7 cellular contexts compared by ENCODE assay signal in genomic region chrX:69222103-69223090, GRCh38. TPM values are rescaled to one million over a fixed set of nuclear protein-coding genes. Genes with fewer than 3 reads are reported as not detected.
A peak's percentile ranks its signal among the peaks of the same experiment; 100 is the strongest.
DNase-seq lines count a peak whose midpoint lies in the region; TF ChIP-seq lines count a peak whose summit lies in the region.

No MANE protein-coding gene starts in this region.

- CTCF ChIA-PET in PC-9 (lab: Charles Lee): interaction anchor here (0.6 to 1.7 kb wide), 4 partner anchors 128 to 398 kb away, joined by 3 to 7 read pairs (median 4); partner anchors contain the start of gene EFNB1

- no peak overlapping the region for H3K4me2 ChIP-seq in PC-9

- no peak overlapping the region for H3K4me3 ChIP-seq in GM12875 (ENCODE audit: low read depth, low read length)
- H3K4me3 ChIP-seq in HUES48 (ENCODE audit: low read depth, low read length): peak overlapping the region; percentile 37
- no peak overlapping the region for H3K4me3 ChIP-seq in PC-9
- H3K4me3 ChIP-seq in foreskin fibroblast (ENCODE audit: low read depth in 1 of 2, low read length in 2 of 2): no peak overlapping the region
- no peak overlapping the region for H3K4me3 ChIP-seq in neuron (ENCODE audit: low read length)

- DNase-seq in PC-9: peak; percentile 43 to 77
- peak; percentile 29 for DNase-seq in activated T-helper 1 cell treated with anti-CD3 and anti-CD28 coated beads, Interleukin-12 subunit alpha, Interleukin-12 subunit beta, Interleukin-2, Interleukin-4 antibody, amounts not matched to agents 30 ng/mL and 10 ng/mL and 1 ng/mL, durations not matched to agents 14 hours and 24 hours and 36 hours (ENCODE audit: low spot score)
- peak; percentile 29 to 78 for DNase-seq in foreskin fibroblast
- peak; percentile 78 for DNase-seq in superior temporal gyrus (ENCODE audit: extremely low spot score)

- no peaks in the 10 kb centered on the region for H4K20me1 ChIP-seq in PC-9 (ENCODE audit: insufficient read depth)

- H3K27me3 ChIP-seq in HUES48 (ENCODE audit: control insufficient read depth, insufficient read depth, low read length) (peaks cover 29% of the 10 kb centered on the region), PC-9 (ENCODE audit: insufficient read depth, low read depth) (no peaks in the 10 kb centered on the region), neuron (ENCODE audit: insufficient read depth, low read length) (no peaks in the 10 kb centered on the region)

- H3F3A ChIP-seq in PC-9 (ENCODE audit: insufficient read depth, low read depth): no peaks in the 10 kb centered on the region

- H3K27ac ChIP-seq in HUES48 (ENCODE audit: low read depth, low read length) (peak overlapping the region; percentile 84), PC-9 (no peak overlapping the region)

- no peak overlapping the region for H2AFZ ChIP-seq in PC-9
- peak overlapping the region; percentile 60 for H2AFZ ChIP-seq in neuron (ENCODE audit: low read depth, low read length)

- POLR2A ChIA-PET in PC-9 (lab: Charles Lee; ENCODE audit: unreplicated experiment): no interaction called here

- H3K4me1 ChIP-seq in HUES48 (ENCODE audit: control insufficient read depth, insufficient read depth, low read length) (peaks cover 13% of the 10 kb centered on the region), PC-9 (replicated peaks; ENCODE audit: insufficient read depth) (no peaks in the 10 kb centered on the region), neuron (ENCODE audit: insufficient read depth, low read length) (peaks cover 17% of the 10 kb centered on the region)

- H3K9me3 ChIP-seq in HUES48 (ENCODE audit: control insufficient read depth, insufficient read depth, low read length) (peaks cover 13% of the 10 kb centered on the region), PC-9 (ENCODE audit: insufficient read depth, low read depth) (no peaks in the 10 kb centered on the region), neuron (ENCODE audit: low read length) (no peaks in the 10 kb centered on the region)

- no peaks in the 10 kb centered on the region for H3K36me3 Mint-ChIP-seq in activated T-helper 1 cell treated with anti-CD3 and anti-CD28 coated beads, Interleukin-12 subunit alpha, Interleukin-12 subunit beta, Interleukin-2, Interleukin-4 antibody, amounts not matched to agents 30 ng/mL and 10 ng/mL and 1 ng/mL, durations not matched to agents 14 hours and 24 hours and 36 hours (ENCODE audit: low read depth)

- H3K79me2 ChIP-seq in PC-9 (ENCODE audit: low read depth): no peaks in the 10 kb centered on the region

- H3K4me3 Mint-ChIP-seq in activated T-helper 1 cell treated with anti-CD3 and anti-CD28 coated beads, Interleukin-12 subunit alpha, Interleukin-12 subunit beta, Interleukin-2, Interleukin-4 antibody, amounts not matched to agents 30 ng/mL and 10 ng/mL and 1 ng/mL, durations not matched to agents 14 hours and 24 hours and 36 hours: no peak overlapping the region

- intact Hi-C loops in PC-9 (cut with micrococcal nuclease; ENCODE audit: unreplicated experiment): loop anchor here (1.0 to 10.0 kb wide), 5 partner anchors 62 to 490 kb away; no protein-coding TSS in a partner anchor
- intact Hi-C loops in activated T-helper 1 cell treated with anti-CD3 and anti-CD28 coated beads, Interleukin-12 subunit alpha, Interleukin-12 subunit beta, Interleukin-2, Interleukin-4 antibody, amounts not matched to agents 30 ng/mL and 10 ng/mL and 1 ng/mL, durations not matched to agents 14 hours and 24 hours and 36 hours (cut with micrococcal nuclease): loop anchor here (1.0 to 5.0 kb wide), 6 partner anchors 60 to 489 kb away; no protein-coding TSS in a partner anchor

- no peaks in the 10 kb centered on the region for H3K9me3 Mint-ChIP-seq in activated T-helper 1 cell treated with anti-CD3 and anti-CD28 coated beads, Interleukin-12 subunit alpha, Interleukin-12 subunit beta, Interleukin-2, Interleukin-4 antibody, amounts not matched to agents 30 ng/mL and 10 ng/mL and 1 ng/mL, durations not matched to agents 14 hours and 24 hours and 36 hours

- BruUV-seq in PC-9 (replicated peaks; lab: Mats Ljungman, UMichigan): no TSS peak

- peak; percentile 67 for TF ChIP-seq CTCF in GM12875 (IDR thresholded peaks at IDR 0.05; ENCODE audit: borderline replicate concordance, insufficient read depth, low read depth, low read length)
- TF ChIP-seq CTCF in PC-9 (conservative IDR thresholded peaks at IDR 0.05): peak; percentile 85
- TF ChIP-seq CTCF in foreskin fibroblast (IDR thresholded peaks at IDR 0.05; ENCODE audit: low read depth, low read length): peak; percentile 69

- H3K36me3 ChIP-seq in HUES48 (ENCODE audit: control insufficient read depth, insufficient read depth, low read length) (no peaks in the 10 kb centered on the region), PC-9 (ENCODE audit: low read depth) (no peaks in the 10 kb centered on the region), neuron (ENCODE audit: insufficient read depth, low read length) (no peaks in the 10 kb centered on the region)

- H3K27me3 Mint-ChIP-seq in activated T-helper 1 cell treated with anti-CD3 and anti-CD28 coated beads, Interleukin-12 subunit alpha, Interleukin-12 subunit beta, Interleukin-2, Interleukin-4 antibody, amounts not matched to agents 30 ng/mL and 10 ng/mL and 1 ng/mL, durations not matched to agents 14 hours and 24 hours and 36 hours (ENCODE audit: insufficient read depth): no peaks in the 10 kb centered on the region

- H3K9me2 ChIP-seq in PC-9 (ENCODE audit: insufficient read depth): no peaks in the 10 kb centered on the region

- H3K27ac Mint-ChIP-seq in activated T-helper 1 cell treated with anti-CD3 and anti-CD28 coated beads, Interleukin-12 subunit alpha, Interleukin-12 subunit beta, Interleukin-2, Interleukin-4 antibody, amounts not matched to agents 30 ng/mL and 10 ng/mL and 1 ng/mL, durations not matched to agents 14 hours and 24 hours and 36 hours: no peak overlapping the region

- H3K9ac ChIP-seq in HUES48 (ENCODE audit: low read depth, low read length): 0 out of 2 replicates have a peak overlapping the region, but pooled peaks have one; percentile 34

- no peaks in the 10 kb centered on the region for H3K4me1 Mint-ChIP-seq in activated T-helper 1 cell treated with anti-CD3 and anti-CD28 coated beads, Interleukin-12 subunit alpha, Interleukin-12 subunit beta, Interleukin-2, Interleukin-4 antibody, amounts not matched to agents 30 ng/mL and 10 ng/mL and 1 ng/mL, durations not matched to agents 14 hours and 24 hours and 36 hours (ENCODE audit: low read depth)

RNA-seq across cellular contexts. Expression of gene PJA1, which starts 57.1 kb away (rescaled TPM):
- 22.7 and 27.7 TPM in 2 replicates for total RNA-seq in PC-9 (2021)
- 14.5 and 15.6 TPM in 2 replicates for total RNA-seq in activated T-helper 1 cell treated with anti-CD3 and anti-CD28 coated beads, Interleukin-12 subunit alpha, Interleukin-12 subunit beta, Interleukin-2, Interleukin-4 antibody, amounts not matched to agents 30 ng/mL and 10 ng/mL and 1 ng/mL, durations not matched to agents 14 hours and 24 hours and 36 hours
